Comparison of ENCODE assay signal across 1 cellular context in genomic region chr2:64405476-64406406, GRCh38.
TF ChIP-seq lines count a peak whose summit lies in the region.

No MANE protein-coding gene starts in this region.

TF ChIP-seq in HCT116, 20 proteins besides CTCF, POLR2A, EP300 and RAD21 (continued from another document):
- TF ChIP-seq REST (IDR thresholded peaks at IDR 0.05; ENCODE audit: low read depth) (no peak), FOSL1 (IDR thresholded peaks at IDR 0.05; ENCODE audit: low read depth) (no peak), JUND (IDR thresholded peaks at IDR 0.05) (no peak)
